In the genomic region with DNA sequence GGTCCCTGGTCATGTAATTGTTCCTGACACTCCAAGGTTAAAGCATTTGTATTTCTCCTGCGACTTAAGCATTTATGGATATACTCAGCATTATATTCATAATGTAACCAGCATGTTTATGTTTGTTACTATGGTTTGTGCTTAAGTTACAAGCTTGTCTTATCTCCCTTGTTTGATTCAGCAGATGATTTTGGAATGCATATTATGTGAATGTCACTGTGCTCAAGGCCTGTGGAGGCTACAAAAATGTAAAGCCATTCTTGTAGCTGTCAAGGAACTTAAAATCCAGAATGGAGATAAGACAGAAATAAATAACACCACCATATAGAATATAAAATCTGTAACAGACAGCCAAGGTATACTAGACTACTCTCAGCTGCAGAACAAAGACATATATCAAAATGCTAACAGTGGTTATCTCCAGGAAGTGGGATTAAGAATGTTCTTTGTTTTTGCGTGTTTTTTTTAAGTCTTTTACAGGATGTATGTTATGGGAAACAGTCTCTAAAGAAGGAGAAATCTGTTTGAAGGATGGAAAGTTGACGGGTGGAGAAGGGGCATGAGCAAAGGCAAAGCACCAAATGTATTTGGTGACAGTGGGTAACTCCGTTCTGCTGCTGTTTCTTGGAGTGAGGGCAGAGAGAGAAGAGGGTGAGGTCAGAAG, we compare ENCODE assay signal across 26 cellular contexts.
DNase-seq lines count a peak whose midpoint lies in the region; ATAC-seq and TF ChIP-seq lines count a peak whose summit lies in the region.
"Had no signal": no experiment of that assay in that cellular context is flagged by ENCODE, and none has a peak within 500 bp of the region (broad histone marks: within the 10 kb centered on the region; RNA-seq: fewer than 3 reads in every experiment).

No MANE protein-coding gene starts in this region.

- 40 to 51% (median 46%) methylated on average over 4 of the region's 4 CpGs for WGBS in adrenal gland, 4 donors

- H3K79me2 ChIP-seq in DND-41 (ENCODE audit: insufficient read depth, low read length) (no peaks in the 10 kb centered on the region), osteoblast (ENCODE audit: insufficient read depth, low read length) (peaks cover 91% of the 10 kb centered on the region)

- H2AFZ ChIP-seq in DND-41 (ENCODE audit: low read depth, low read length): no peak overlapping the region
- no peak overlapping the region for H2AFZ ChIP-seq in osteoblast (ENCODE audit: low read length)

- H3K27ac ChIP-seq in DND-41 (ENCODE audit: low read length): no peak overlapping the region
- H3K27ac ChIP-seq in SK-N-MC: peak overlapping the region; percentile 32; the same call in 1 of the 2 replicates
- peak overlapping the region; percentile 84 for H3K27ac ChIP-seq in osteoblast (ENCODE audit: low read depth, low read length)
- peak overlapping the region in 2 of 5 donors; percentile 24 to 72 for H3K27ac ChIP-seq in adrenal gland
- H3K27ac ChIP-seq: SJSA1 had no signal

- DNase-seq in DND-41 (no peak), SK-N-MC (ENCODE audit: low read depth, low spot score) (no peak), endothelial cell (ENCODE audit: low spot score) (no peak), osteoblast (ENCODE audit: insufficient read length, low spot score, missing footprints) (no peak), adrenal gland (no peak), DMS114 treated with DMSO at 0.1 percent for 48 hours (lab: John Stamatoyannopoulos, UW; ENCODE audit: unreplicated experiment) (no peak)
- no peak for DNase-seq in activated naive CD4-positive, alpha-beta T cell treated with anti-CD3 and anti-CD28 coated beads, Interleukin-2, amount 50 U/mL, for 16 hours
- DNase-seq: activated B cell treated with CpG ODN at 0.5 μM for 24 hours; activated CD4-positive, alpha-beta T cell treated with anti-CD3 and anti-CD28 coated beads, Interleukin-2, amount 50 U/mL, for 48 hours; activated gamma-delta T cell; activated T-cell treated with anti-CD3 and anti-CD28 coated beads for 4 hours; amygdala; effector CD4-positive, alpha-beta T cell; GF-D8; heart right ventricle; Kasumi-1; lower lobe of right lung; NCI-H1105 treated with DMSO at 0.1 percent for 48 hours; NCI-H2081; NCI-H446; stimulated activated CD8-positive, alpha-beta memory T cell treated with anti-CD3 and anti-CD28 coated beads, Interleukin-4, amount 100 ng/mL, for 48 hours had no signal

- TF ChIP-seq CTCF in DND-41 (IDR thresholded peaks at IDR 0.05; ENCODE audit: borderline replicate concordance, extremely low read depth, low read length, poor library complexity, severe bottlenecking) (no peak), endothelial cell (IDR thresholded peaks at IDR 0.05; ENCODE audit: unreplicated experiment) (no peak), osteoblast (IDR thresholded peaks at IDR 0.05; ENCODE audit: extremely low read depth, low read depth, low read length) (no peak), adrenal gland (IDR thresholded peaks at IDR 0.05) (no peak)

- TF ChIP-seq POLR2A in adrenal gland (IDR thresholded peaks at IDR 0.05): no peak

- H4K20me1 ChIP-seq in DND-41 (ENCODE audit: insufficient read depth, low read length) (no peaks in the 10 kb centered on the region), osteoblast (ENCODE audit: insufficient read depth, low read length) (peaks cover 49% of the 10 kb centered on the region)

- peak overlapping the region; percentile 98 for H3K27ac Mint-ChIP-seq in endothelial cell (ENCODE audit: unreplicated experiment)
- H3K27ac Mint-ChIP-seq: activated B cell treated with CpG ODN at 0.5 μM for 24 hours had no signal

- peaks cover 26% of the 10 kb centered on the region for H3K27me3 ChIP-seq in DND-41 (ENCODE audit: insufficient read depth, low read length, poor library complexity)
- H3K27me3 ChIP-seq in osteoblast (ENCODE audit: insufficient read depth, low read length): no peaks in the 10 kb centered on the region
- H3K27me3 ChIP-seq in adrenal gland: no peaks in the 10 kb centered on the region
- H3K27me3 ChIP-seq: heart right ventricle, right atrium auricular region, SJSA1 had no signal

- ATAC-seq in DND-41 (ENCODE audit: insufficient read depth, low read depth) (0 out of 3 replicates have a peak, but pooled peaks have one; percentile 27), GM19023 (IDR thresholded peaks at IDR 0.05; ENCODE audit: unreplicated experiment) (no peak)
- ATAC-seq: Panc1 had no signal

- H3K9me3 ChIP-seq in DND-41 (ENCODE audit: insufficient read depth, low read length, severe bottlenecking) (no peaks in the 10 kb centered on the region), SK-N-MC (ENCODE audit: low read depth, low read length) (no peaks in the 10 kb centered on the region), osteoblast (ENCODE audit: low read depth, low read length) (no peaks in the 10 kb centered on the region), adrenal gland (replicated peaks in 1 of 3) (no peaks in the 10 kb centered on the region)
- H3K9me3 ChIP-seq: heart right ventricle, lower lobe of right lung, right atrium auricular region, SJSA1 had no signal

- H3K27me3 Mint-ChIP-seq in endothelial cell (ENCODE audit: unreplicated experiment): peaks cover 2% of the 10 kb centered on the region

- no peak overlapping the region for H3K4me2 ChIP-seq in DND-41 (ENCODE audit: insufficient read depth, low read length)
- peak overlapping the region; percentile 67 for H3K4me2 ChIP-seq in osteoblast (ENCODE audit: insufficient read depth, low read length)

- H3K4me3 Mint-ChIP-seq in endothelial cell (ENCODE audit: unreplicated experiment): peak overlapping the region; percentile 81
- H3K4me3 Mint-ChIP-seq: activated B cell treated with CpG ODN at 0.5 μM for 24 hours; central memory CD8-positive, alpha-beta T cell had no signal

- H3K4me3 ChIP-seq in DND-41 (ENCODE audit: low read depth in 1 of 2, low read length in 2 of 2) (no peak overlapping the region), SK-N-MC (no peak overlapping the region), osteoblast (ENCODE audit: insufficient read depth, low read length) (no peak overlapping the region), adrenal gland (no peak overlapping the region)
- H3K4me3 ChIP-seq: lower lobe of right lung, right atrium auricular region, SJSA1 had no signal

- intact Hi-C loops in adrenal gland (cut with DNase I): no loop called here

- peaks cover 88% of the 10 kb centered on the region for H3K4me1 Mint-ChIP-seq in endothelial cell (ENCODE audit: unreplicated experiment)
- H3K4me1 Mint-ChIP-seq: activated B cell treated with CpG ODN at 0.5 μM for 24 hours; central memory CD8-positive, alpha-beta T cell had no signal

- no peaks in the 10 kb centered on the region for H3K36me3 ChIP-seq in DND-41 (ENCODE audit: insufficient read depth, low read length)
- H3K36me3 ChIP-seq in SK-N-MC (ENCODE audit: insufficient read depth, low read length): peaks cover 12% of the 10 kb centered on the region
- H3K36me3 ChIP-seq in osteoblast (ENCODE audit: insufficient read depth, low read length): no peaks in the 10 kb centered on the region
- H3K36me3 ChIP-seq in adrenal gland (replicated peaks in 1 of 2): no peaks in the 10 kb centered on the region
- H3K36me3 ChIP-seq: heart right ventricle, lower lobe of right lung, right atrium auricular region had no signal

- H3K9me3 Mint-ChIP-seq in endothelial cell (ENCODE audit: unreplicated experiment): no peaks in the 10 kb centered on the region
- H3K9me3 Mint-ChIP-seq: activated B cell treated with CpG ODN at 0.5 μM for 24 hours; central memory CD8-positive, alpha-beta T cell had no signal

- H3K4me1 ChIP-seq in DND-41 (ENCODE audit: insufficient read depth, low read length) (no peaks in the 10 kb centered on the region; the same call in 1 of the 2 replicates), osteoblast (ENCODE audit: insufficient read depth, low read length) (peaks cover 50% of the 10 kb centered on the region), adrenal gland (replicated peaks in 1 of 2) (peaks cover 25 to 66% of the 10 kb centered on the region in 2 donors)

- H3K9ac ChIP-seq in DND-41 (ENCODE audit: low read depth, low read length): no peak overlapping the region
- H3K9ac ChIP-seq in SK-N-MC (ENCODE audit: insufficient read length): no peak overlapping the region

- H3K36me3 Mint-ChIP-seq in endothelial cell (ENCODE audit: low read depth, unreplicated experiment): peaks cover 4% of the 10 kb centered on the region
